Comparison of ENCODE assay signal across 9 cellular contexts in genomic region chr2:132668986-132669853, GRCh38. TPM values are rescaled to one million over a fixed set of nuclear protein-coding genes. Genes with fewer than 3 reads are reported as not detected.
DNase-seq lines count a peak whose midpoint lies in the region; ATAC-seq, FAIRE-seq and TF ChIP-seq lines count a peak whose summit lies in the region.
"Had no signal": no experiment of that assay in that cellular context is flagged by ENCODE, and none has a peak within 500 bp of the region (broad histone marks: within the 10 kb centered on the region; RNA-seq: fewer than 3 reads in every experiment).

No MANE protein-coding gene starts in this region.

- ATAC-seq in pancreas (peak; percentile 45 to 58 (median 56)), GM21723 (IDR thresholded peaks at IDR 0.05; ENCODE audit: unreplicated experiment) (no peak)

- FAIRE-seq in pancreas (lab: Jason Lieb, UNC) = no peak
- FAIRE-seq: colon had no signal

- H3K4me3 ChIP-seq in foreskin fibroblast (ENCODE audit: low read depth in 1 of 2, low read length in 2 of 2) (peak overlapping the region; percentile 41 to 51), pancreas (peak overlapping the region; percentile 43 to 68 (median 52))

- no peaks in the 10 kb centered on the region for H3K36me3 ChIP-seq in pancreas

- H3K27ac ChIP-seq in pancreas = peak overlapping the region in 2 of 4 donors; percentile 68 to 69

- H3K4me1 ChIP-seq in pancreas = peaks cover 0 to 4% (median 0%) of the 10 kb centered on the region in 3 donors

- intact Hi-C loops in pancreas (cut with DNase I) = no loop called here

- TF ChIP-seq CTCF in foreskin fibroblast (IDR thresholded peaks at IDR 0.05; ENCODE audit: low read depth, low read length) (no peak), pancreas (IDR thresholded peaks at IDR 0.05) (peak in 1 of 4 donors; percentile 10)

- peak; percentile 56 for DNase-seq in DMS79 treated with DMSO at 0.1 percent for 48 hours (lab: John Stamatoyannopoulos, UW)
- DNase-seq in NCI-H345 (lab: John Stamatoyannopoulos, UW) = peak; percentile 58
- peak in 1 of 2 donors; percentile 6 for DNase-seq in foreskin fibroblast
- peak in 4 of 6 donors; percentile 16 to 76 (median 46) for DNase-seq in pancreas
- DNase-seq in ureter (ENCODE audit: low spot score) = no peak
- DNase-seq in SIG-M5 (lab: John Stamatoyannopoulos, UW) = no peak
- DNase-seq in activated naive CD4-positive, alpha-beta T cell treated with anti-CD3 and anti-CD28 coated beads, Interleukin-2, amount 50 U/mL, for 16 hours = no peak

- 1 to 2% methylated on average over 72 to 78 of the region's 78 CpGs for WGBS in pancreas, 2 donors

- no peaks in the 10 kb centered on the region for H3K9me3 ChIP-seq in pancreas

- H3K27me3 ChIP-seq in pancreas = peaks cover 0 to 7% (median 0%) of the 10 kb centered on the region in 4 donors

RNA-seq across cellular contexts. Expression of gene LYPD1, which starts 0.8 kb away (rescaled TPM):
- total RNA-seq in pancreas (10 to 100 TPM in 2 of 6 donors, 1 to 10 TPM in 4; 1.1 to 20.5 (median 3.4) TPM), ureter (0.36 TPM)
- polyA plus RNA-seq in pancreas = 1 to 10 TPM; 3.8 to 5.0 TPM

Comparison
In these comparisons a context has a peak if more than half of its experiments do, and no peak if none do; other contexts are left out.
1. DNase-seq: peak in DMS79 treated with DMSO at 0.1 percent for 48 hours (single experiment), NCI-H345 (single experiment) and pancreas (4 of 6); none in ureter (single experiment), SIG-M5 (single experiment) and activated naive CD4-positive, alpha-beta T cell treated with anti-CD3 and anti-CD28 coated beads, Interleukin-2, amount 50 U/mL, for 16 hours (single experiment).